Comparison of ENCODE assay signal across 10 cellular contexts in the genomic region with DNA sequence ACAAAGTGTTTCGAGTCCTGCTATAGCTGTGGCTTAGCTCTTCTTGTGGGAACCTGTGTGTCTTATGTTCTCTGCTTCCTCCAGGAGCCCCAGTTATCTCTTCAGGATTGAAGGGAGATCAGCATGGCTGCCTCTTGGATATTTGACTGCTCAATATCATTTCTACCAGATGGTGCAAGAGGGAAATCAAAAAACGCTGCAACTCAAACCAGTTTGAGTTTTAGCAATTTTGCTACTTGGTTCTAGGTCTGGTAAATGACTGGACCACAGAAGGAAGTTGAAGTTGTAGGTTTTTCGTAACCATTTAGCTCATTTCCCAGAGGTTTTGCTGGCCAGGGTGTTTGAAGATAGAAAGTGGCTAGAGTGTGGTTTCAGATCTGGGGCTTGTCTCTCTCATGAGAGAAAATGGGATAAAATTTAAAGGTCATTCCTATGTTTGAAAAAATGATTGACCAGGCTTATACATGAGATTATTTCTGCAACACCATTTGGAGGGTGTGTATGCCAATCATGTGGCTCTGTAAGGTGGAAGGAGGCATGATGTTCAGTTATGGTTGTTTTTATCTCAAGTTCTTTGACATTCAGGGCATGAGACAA.
A peak's percentile ranks its signal among the peaks of the same experiment; 100 is the strongest.
DNase-seq lines count a peak whose midpoint lies in the region; ATAC-seq and TF ChIP-seq lines count a peak whose summit lies in the region.
"Had no signal": no experiment of that assay in that cellular context is flagged by ENCODE, and none has a peak within 500 bp of the region (broad histone marks: within the 10 kb centered on the region; RNA-seq: fewer than 3 reads in every experiment).

No MANE protein-coding gene starts in this region.

- intact Hi-C loops in CD8-positive, alpha-beta T cell (cut with DNase I, micrococcal nuclease): no loop called here

- peak; percentile 56 for ATAC-seq in CD8-positive, alpha-beta T cell
- ATAC-seq in GM19463 (IDR thresholded peaks at IDR 0.05; ENCODE audit: unreplicated experiment): peak; percentile 57
- ATAC-seq in HG03175 (IDR thresholded peaks at IDR 0.05; ENCODE audit: unreplicated experiment): peak; percentile 75

- H3K36me3 ChIP-seq in CD8-positive, alpha-beta T cell (ENCODE audit: insufficient read depth, low read length): no peaks in the 10 kb centered on the region
- H3K36me3 ChIP-seq: suprapubic skin had no signal

- H3K4me1 ChIP-seq in CD8-positive, alpha-beta T cell (ENCODE audit: insufficient read depth, low read length): peaks cover 13% of the 10 kb centered on the region
- H3K4me1 ChIP-seq: suprapubic skin had no signal

- POLR2A ChIA-PET in CD8-positive, alpha-beta T cell (lab: Charles Lee): no interaction called here

- no peak overlapping the region for H3K4me3 ChIP-seq in CD8-positive, alpha-beta T cell (ENCODE audit: low read depth, low read length)
- H3K4me3 ChIP-seq: suprapubic skin had no signal

- H3K36me3 Mint-ChIP-seq in CD8-positive, alpha-beta T cell: no peaks in the 10 kb centered on the region

- no peaks in the 10 kb centered on the region for H3K27me3 Mint-ChIP-seq in CD8-positive, alpha-beta T cell (ENCODE audit: low read depth)

- CTCF ChIA-PET in CD8-positive, alpha-beta T cell (lab: Charles Lee): no interaction called here

- H3K27me3 ChIP-seq in CD8-positive, alpha-beta T cell (ENCODE audit: insufficient read depth, low read length): no peaks in the 10 kb centered on the region
- H3K27me3 ChIP-seq: suprapubic skin had no signal

- H3K9me3 Mint-ChIP-seq in CD8-positive, alpha-beta T cell: no peaks in the 10 kb centered on the region

- H3K4me1 Mint-ChIP-seq in CD8-positive, alpha-beta T cell (ENCODE audit: low read depth): peaks cover 36% of the 10 kb centered on the region

- H3K27ac Mint-ChIP-seq in CD8-positive, alpha-beta T cell: peak overlapping the region; percentile 80

- peak overlapping the region; percentile 23 for H3K4me3 Mint-ChIP-seq in CD8-positive, alpha-beta T cell

- H3K27ac ChIP-seq in CD8-positive, alpha-beta T cell (ENCODE audit: low read depth, low read length): no peak overlapping the region
- H3K27ac ChIP-seq: suprapubic skin had no signal

- no peak for DNase-seq in CD8-positive, alpha-beta T cell
- DNase-seq in UCSD-AML1 (lab: John Stamatoyannopoulos, UW; ENCODE audit: unreplicated experiment) (peak; percentile 11), hippocampal formation (lab: John Stamatoyannopoulos, UW) (no peak), DMS79 (lab: John Stamatoyannopoulos, UW) (no peak), midbrain (lab: John Stamatoyannopoulos, UW) (no peak), glomerular visceral epithelial cell (ENCODE audit: extremely low spot score) (no peak)
- DNase-seq: activated T-cell treated with anti-CD3 and anti-CD28 coated beads, Interleukin-2, amount 50 U/mL, for 48 hours had no signal

- no peak for TF ChIP-seq CTCF in CD8-positive, alpha-beta T cell (IDR thresholded peaks at IDR 0.05)

- H3K9me3 ChIP-seq in CD8-positive, alpha-beta T cell (ENCODE audit: low read length): no peaks in the 10 kb centered on the region
- H3K9me3 ChIP-seq: suprapubic skin had no signal
